Comparison of ENCODE assay signal across 8 cellular contexts in genomic region chr15:69666441-69666882, GRCh38.
A peak's percentile ranks its signal among the peaks of the same experiment; 100 is the strongest.
DNase-seq lines count a peak whose midpoint lies in the region; ATAC-seq and TF ChIP-seq lines count a peak whose summit lies in the region.

No MANE protein-coding gene starts in this region.

- peak overlapping the region; percentile 55 for H3K4me3 Mint-ChIP-seq in activated T-helper 17 cell treated with anti-CD3 and anti-CD28 coated beads, Interleukin-2, amount 50 U/mL, for 72 hours
- peak overlapping the region; percentile 0 to 91 (median 70) for H3K4me3 Mint-ChIP-seq in naive B cell

- DNase-seq in GM12864 (ENCODE audit: low read depth) (peak; percentile 70), naive B cell (peak; percentile 19), DMS153 treated with DMSO at 0.1 percent for 48 hours (lab: John Stamatoyannopoulos, UW; ENCODE audit: unreplicated experiment) (no peak), NCI-H1417 treated with DMSO at 0.1 percent for 48 hours (lab: John Stamatoyannopoulos, UW) (no peak)

- no peak overlapping the region for H3K4me3 ChIP-seq in GM12864 (ENCODE audit: low read depth, low read length)

- H3K9me3 Mint-ChIP-seq in activated T-helper 17 cell treated with anti-CD3 and anti-CD28 coated beads, Interleukin-2, amount 50 U/mL, for 72 hours = no peaks in the 10 kb centered on the region
- no peaks in the 10 kb centered on the region for H3K9me3 Mint-ChIP-seq in naive B cell

- TF ChIP-seq POLR2A in GM18505 (IDR thresholded peaks at IDR 0.05; ENCODE audit: borderline replicate concordance, extremely low read depth, insufficient read depth, insufficient read length) = no peak

- peak overlapping the region; percentile 79 for H3K27ac Mint-ChIP-seq in activated T-helper 17 cell treated with anti-CD3 and anti-CD28 coated beads, Interleukin-2, amount 50 U/mL, for 72 hours
- H3K27ac Mint-ChIP-seq in naive B cell = peak overlapping the region in 5 of 6 donors; percentile 50 to 97 (median 80)

- ATAC-seq in HG03159 (IDR thresholded peaks at IDR 0.05; ENCODE audit: unreplicated experiment) (peak; percentile 22), naive B cell (ENCODE audit: low read depth in 2 of 2) (peak; percentile 47 to 53), HG03039 (IDR thresholded peaks at IDR 0.05; ENCODE audit: unreplicated experiment) (no peak), GM18505 (IDR thresholded peaks at IDR 0.05; ENCODE audit: unreplicated experiment) (no peak)
- peak; percentile 66 for ATAC-seq in activated T-helper 17 cell treated with anti-CD3 and anti-CD28 coated beads, Interleukin-2, amount 50 U/mL, for 72 hours (replicated peaks)

- TF ChIP-seq CTCF in GM12864 (IDR thresholded peaks at IDR 0.05; ENCODE audit: low read depth, low read length, missing control alignments) = no peak

- H3K36me3 Mint-ChIP-seq in activated T-helper 17 cell treated with anti-CD3 and anti-CD28 coated beads, Interleukin-2, amount 50 U/mL, for 72 hours (ENCODE audit: low read depth) = no peaks in the 10 kb centered on the region
- no peaks in the 10 kb centered on the region for H3K36me3 Mint-ChIP-seq in naive B cell

- H3K4me1 Mint-ChIP-seq in activated T-helper 17 cell treated with anti-CD3 and anti-CD28 coated beads, Interleukin-2, amount 50 U/mL, for 72 hours = peaks cover 11% of the 10 kb centered on the region
- peaks cover 38 to 54% (median 46%) of the 10 kb centered on the region in 3 donors for H3K4me1 Mint-ChIP-seq in naive B cell

- H3K27me3 Mint-ChIP-seq in activated T-helper 17 cell treated with anti-CD3 and anti-CD28 coated beads, Interleukin-2, amount 50 U/mL, for 72 hours = no peaks in the 10 kb centered on the region
- H3K27me3 Mint-ChIP-seq in naive B cell = peaks cover 0 to 4% (median 0%) of the 10 kb centered on the region in 3 donors

Comparison
In these comparisons a context has a peak if more than half of its experiments do, and no peak if none do; other contexts are left out.
1. DNase-seq: peak in GM12864 (single experiment) and naive B cell (single experiment); none in DMS153 treated with DMSO at 0.1 percent for 48 hours (single experiment) and NCI-H1417 treated with DMSO at 0.1 percent for 48 hours (single experiment).
2. ATAC-seq: peak in HG03159 (single experiment), activated T-helper 17 cell treated with anti-CD3 and anti-CD28 coated beads, Interleukin-2, amount 50 U/mL, for 72 hours (single experiment) and naive B cell (2 of 2); none in HG03039 (single experiment) and GM18505 (single experiment).